Comparison of ENCODE assay signal across 14 cellular contexts in the genomic region with DNA sequence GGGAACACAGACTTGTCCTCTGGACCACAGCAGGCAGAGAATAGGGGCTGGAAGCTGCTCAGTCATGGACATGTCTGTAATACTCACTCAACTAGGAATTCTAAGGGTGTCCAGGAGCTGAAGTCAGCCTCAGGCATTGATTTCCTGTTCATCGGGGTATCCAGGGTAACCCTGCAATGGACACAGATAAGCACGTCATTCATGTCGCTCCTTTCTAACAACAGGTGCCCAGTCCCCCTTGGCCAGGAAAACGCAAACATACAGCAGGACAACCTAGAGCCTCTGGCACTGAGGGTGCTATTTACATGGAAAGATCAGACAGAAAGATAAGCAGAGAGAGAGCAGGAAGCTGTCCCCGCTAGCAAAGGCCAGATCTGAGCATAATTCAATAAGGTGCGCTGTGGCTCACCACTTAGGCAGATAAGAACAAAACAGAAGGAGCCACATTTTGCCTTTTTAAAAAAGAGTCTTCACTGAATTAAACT. TPM values are rescaled to one million over a fixed set of nuclear protein-coding genes. Genes with fewer than 3 reads are reported as not detected.
DNase-seq lines count a peak whose midpoint lies in the region; ATAC-seq and TF ChIP-seq lines count a peak whose summit lies in the region.
"Had no signal": no experiment of that assay in that cellular context is flagged by ENCODE, and none has a peak within 500 bp of the region (broad histone marks: within the 10 kb centered on the region; RNA-seq: fewer than 3 reads in every experiment).

No MANE protein-coding gene starts in this region.

- H3K4me3 Mint-ChIP-seq in nephron progenitor cell, result no peak overlapping the region
- H3K4me3 Mint-ChIP-seq: activated CD4-positive, alpha-beta T cell treated with anti-CD3 and anti-CD28 coated beads, Interleukin-2, amount 10 ng/mL, durations not matched to agents 7 days and 5 days had no signal

- peaks cover 7% of the 10 kb centered on the region for H3K4me1 Mint-ChIP-seq in nephron progenitor cell

- peaks cover 3% of the 10 kb centered on the region for H3K27me3 Mint-ChIP-seq in nephron progenitor cell (ENCODE audit: low read depth, poor library complexity)
- H3K27me3 Mint-ChIP-seq: activated CD4-positive, alpha-beta T cell treated with anti-CD3 and anti-CD28 coated beads, Interleukin-2, amount 10 ng/mL, durations not matched to agents 7 days and 5 days had no signal

- ATAC-seq in HG03039 (IDR thresholded peaks at IDR 0.05; ENCODE audit: unreplicated experiment), result no peak
- no peak for ATAC-seq in HG02623 (IDR thresholded peaks at IDR 0.05; ENCODE audit: unreplicated experiment)
- ATAC-seq: foreskin keratinocyte had no signal

- no peaks in the 10 kb centered on the region for H3K9me3 Mint-ChIP-seq in nephron progenitor cell
- H3K9me3 Mint-ChIP-seq: activated CD4-positive, alpha-beta T cell treated with anti-CD3 and anti-CD28 coated beads, Interleukin-2, amount 10 ng/mL, durations not matched to agents 7 days and 5 days had no signal

- H3K27ac Mint-ChIP-seq in nephron progenitor cell, result peak overlapping the region; percentile 23
- H3K27ac Mint-ChIP-seq: activated CD4-positive, alpha-beta T cell treated with anti-CD3 and anti-CD28 coated beads, Interleukin-2, amount 10 ng/mL, durations not matched to agents 7 days and 5 days had no signal

- DNase-seq in DMS153 treated with DMSO at 0.1 percent for 48 hours (lab: John Stamatoyannopoulos, UW; ENCODE audit: unreplicated experiment) (peak; percentile 22), NCI-H2029 treated with DMSO at 0.1 percent for 48 hours (lab: John Stamatoyannopoulos, UW) (peak; percentile 76), dermis microvascular lymphatic vessel endothelial cell (ENCODE audit: low read depth in 2 of 2) (peak; percentile 49 to 64), nephron progenitor cell (no peak), HPDE6-E6E7 (ENCODE audit: extremely low spot score) (no peak)
- DNase-seq: activated CD4-positive, alpha-beta T cell treated with anti-CD3 and anti-CD28 coated beads, Interleukin-2, amount 10 ng/mL, durations not matched to agents 7 days and 5 days; foreskin keratinocyte; upper lobe of left lung had no signal

- H3K36me3 Mint-ChIP-seq in nephron progenitor cell (ENCODE audit: low read depth), result peaks cover 68% of the 10 kb centered on the region

- TF ChIP-seq CTCF in nephron progenitor cell (IDR thresholded peaks at IDR 0.05), result no peak

RNA-seq across cellular contexts. Expression of a gene that starts 21.3 kb away (rescaled TPM):
- 11.0 and 17.7 TPM in 2 replicates for total RNA-seq in dermis microvascular lymphatic vessel endothelial cell

RNA-seq across cellular contexts. Expression of a gene that starts 24.3 kb away (rescaled TPM):
- total RNA-seq in dermis microvascular lymphatic vessel endothelial cell, result not detected in 2 replicates
- total RNA-seq: activated CD4-positive, alpha-beta T cell treated with anti-CD3 and anti-CD28 coated beads, Interleukin-2, amount 10 ng/mL, durations not matched to agents 7 days and 5 days; foreskin keratinocyte; NCI-H460; renal cortical epithelial cell; RPMI7951; T-helper 2 cell treated with Interferon-gamma antibody and Interleukin-4, amounts not matched to agents 100 ng/mL and 5 ng/mL, for 36 hours; upper lobe of left lung had no signal

Comparison
In these comparisons a context has a peak if more than half of its experiments do, and no peak if none do; other contexts are left out.
1. DNase-seq: peak in DMS153 treated with DMSO at 0.1 percent for 48 hours (single experiment), NCI-H2029 treated with DMSO at 0.1 percent for 48 hours (single experiment) and dermis microvascular lymphatic vessel endothelial cell (2 of 2); none in nephron progenitor cell (single experiment) and HPDE6-E6E7 (single experiment).